In genomic region chr17:82815354-82815753, GRCh38 we compare ENCODE assay signal across 19 cellular contexts. TPM values are rescaled to one million over a fixed set of nuclear protein-coding genes. Genes with fewer than 3 reads are reported as not detected.
"Had no signal": no experiment of that assay in that cellular context is flagged by ENCODE, and none has a peak within 500 bp of the region (broad histone marks: within the 10 kb centered on the region; RNA-seq: fewer than 3 reads in every experiment).

No MANE protein-coding gene starts in this region.

- H3K9ac ChIP-seq: neural progenitor cell had no signal

- H3K9me3 ChIP-seq: gastrocnemius medialis, pancreas, vagina had no signal

- DNase-seq: activated CD4-positive, alpha-beta T cell treated with anti-CD3 and anti-CD28 coated beads, Interleukin-2, amount 50 U/mL, for 48 hours; activated CD4-positive, CD25-positive, alpha-beta regulatory T cell; activated naive CD8-positive, alpha-beta T cell treated with anti-CD3 and anti-CD28 coated beads, Interleukin-2, amount 50 U/mL, for 24 hours; activated T-cell treated with anti-CD3 and anti-CD28 coated beads, Interleukin-2, amount 50 U/mL, for 72 hours; gastrocnemius medialis; heart right ventricle; islet precursor cell; pancreas; retina; stimulated activated CD4-positive, alpha-beta T cell treated with anti-CD3 and anti-CD28 coated beads, Interleukin-4, amount 100 ng/mL, for 4 hours; T-helper 2 cell had no signal

- FAIRE-seq: astrocyte, colon, pancreas, TTC549 had no signal

- H3K27me3 Mint-ChIP-seq: activated naive CD8-positive, alpha-beta T cell treated with anti-CD3 and anti-CD28 coated beads, Interleukin-2, amount 50 U/mL, for 24 hours had no signal

- ATAC-seq: activated naive CD8-positive, alpha-beta T cell treated with anti-CD3 and anti-CD28 coated beads, Interleukin-2, amount 50 U/mL, for 24 hours; activated T-cell treated with anti-CD3 and anti-CD28 coated beads, Interleukin-2, amount 50 U/mL, for 72 hours; gastrocnemius medialis; heart right ventricle; pancreas had no signal

- H3K27me3 ChIP-seq: cardiac muscle cell, gastrocnemius medialis, heart right ventricle, neural progenitor cell, pancreas, vagina had no signal

- H3K4me3 ChIP-seq: cardiac muscle cell, gastrocnemius medialis, heart right ventricle, neural progenitor cell, pancreas, vagina had no signal

- H3K27ac ChIP-seq: cardiac muscle cell, gastrocnemius medialis, neural progenitor cell, pancreas, vagina had no signal

- H3K4me1 ChIP-seq: gastrocnemius medialis, heart right ventricle, neural progenitor cell, pancreas, vagina had no signal

- H3K4me1 Mint-ChIP-seq: neural progenitor cell had no signal

- H3K27ac Mint-ChIP-seq: activated T-cell treated with anti-CD3 and anti-CD28 coated beads, Interleukin-2, amount 50 U/mL, for 72 hours; neural progenitor cell had no signal

- H3K4me3 Mint-ChIP-seq: activated naive CD8-positive, alpha-beta T cell treated with anti-CD3 and anti-CD28 coated beads, Interleukin-2, amount 50 U/mL, for 24 hours; activated T-cell treated with anti-CD3 and anti-CD28 coated beads, Interleukin-2, amount 50 U/mL, for 72 hours; neural progenitor cell had no signal

RNA-seq across cellular contexts. Expression of gene ZNF750, which starts 24.5 kb away (rescaled TPM):
- total RNA-seq: activated T-cell treated with anti-CD3 and anti-CD28 coated beads, Interleukin-2, amount 50 U/mL, for 72 hours; cardiac muscle cell; liver; myocyte; pancreas had no signal
